ENCODE assay signal across 8 cellular contexts in the genomic region with DNA sequence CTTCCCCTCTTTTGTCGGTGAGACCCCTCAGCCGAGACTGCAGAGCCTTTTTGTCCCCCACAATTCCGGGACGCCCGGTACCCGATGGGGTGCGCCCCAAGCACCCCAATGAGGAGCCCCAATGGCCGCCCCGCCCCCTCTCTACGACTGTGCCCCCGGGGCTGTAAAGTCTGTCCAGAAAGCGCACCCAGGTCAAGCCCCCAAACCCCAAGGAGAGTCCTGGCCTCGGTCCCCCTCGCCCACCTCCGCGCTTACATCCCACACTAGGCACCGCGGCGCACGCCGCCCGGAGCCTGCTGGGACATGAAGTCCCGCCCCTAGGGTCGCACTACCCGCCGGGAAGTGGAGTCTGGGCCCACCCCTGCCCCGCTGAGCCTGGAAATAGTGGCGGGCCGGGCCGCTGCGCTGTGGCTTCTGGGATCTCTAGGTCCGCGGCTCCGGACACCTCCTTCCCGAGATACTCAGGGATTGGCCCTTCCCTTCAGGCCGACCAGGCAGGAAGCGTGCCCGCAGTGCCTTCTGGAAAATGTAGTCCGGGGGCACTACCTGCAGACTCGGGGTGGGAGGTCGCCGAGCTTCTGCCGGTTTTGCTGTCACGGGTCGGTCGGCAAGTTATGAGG. TPM values are rescaled to one million over a fixed set of nuclear protein-coding genes. Genes with fewer than 3 reads are reported as not detected.
DNase-seq lines count a peak whose midpoint lies in the region; ATAC-seq and TF ChIP-seq lines count a peak whose summit lies in the region.

A gene (minus strand): TSS at position 281 of the 620 bp plus-strand sequence. CDS start 442 bp downstream, outside the sequence.

- H2AK5ac ChIP-seq in trophoblast cell (ENCODE audit: low read length) = peak within 1 kb of the TSS; percentile 27

- peak within 1 kb of the TSS; percentile 81 for H4K12ac ChIP-seq in trophoblast cell (ENCODE audit: low read depth, low read length)

- intact Hi-C loops in cardiac septum (cut with DNase I) = no loop called here

- peak within 1 kb of the TSS; percentile 12 for H3K4ac ChIP-seq in trophoblast cell (ENCODE audit: low read depth, low read length)

- peak; percentile 47 to 76 for TF ChIP-seq POLR2A in tibial nerve (IDR thresholded peaks at IDR 0.05)

- no peak within 1 kb of the TSS for H3K23ac ChIP-seq in trophoblast cell (ENCODE audit: low read length)

- H2BK5ac ChIP-seq in trophoblast cell (ENCODE audit: low read depth, low read length, poor library complexity) = no peak within 1 kb of the TSS

- H3K27ac ChIP-seq in adipose tissue (ENCODE audit: low read depth, low read length) = no peak within 1 kb of the TSS
- peak within 1 kb of the TSS; percentile 36 for H3K27ac ChIP-seq in trophoblast cell (ENCODE audit: low read depth, low read length)
- H3K27ac ChIP-seq in tibial nerve = peak within 1 kb of the TSS in 3 of 4 donors; percentile 70 to 81 (median 77)

- TF ChIP-seq CTCF in GM06990 (IDR thresholded peaks at IDR 0.05; ENCODE audit: insufficient read depth, low read length, poor library complexity, severe bottlenecking) (no peak), tibial nerve (IDR thresholded peaks at IDR 0.05) (peak in 2 of 5 experiments; percentile 15 to 54)

- H2BK120ac ChIP-seq in trophoblast cell (ENCODE audit: insufficient read depth, low read length, poor library complexity) = no peak within 1 kb of the TSS

- ATAC-seq in HG02759 (IDR thresholded peaks at IDR 0.05; ENCODE audit: unreplicated experiment) = peak; percentile 55

- TF ChIP-seq EP300 in tibial nerve (IDR thresholded peaks at IDR 0.05) = peak; percentile 90 to 93

- peak within 1 kb of the TSS; percentile 94 for H3K9ac ChIP-seq in trophoblast cell (ENCODE audit: low read length)

- no peak within 1 kb of the TSS for H2BK12ac ChIP-seq in trophoblast cell (ENCODE audit: low read length)

- H3K27me3 ChIP-seq in GM06990 (replicated peaks; ENCODE audit: control insufficient read depth, insufficient read depth, low read length) (no peaks in the 10 kb centered on the region), trophoblast cell (ENCODE audit: insufficient read depth, low read length) (no peaks in the 10 kb centered on the region), tibial nerve (no peaks in the 10 kb centered on the region)

- H3K4me1 ChIP-seq in trophoblast cell (ENCODE audit: control insufficient read depth in 1 of 2, insufficient read depth in 2 of 2, low read length in 2 of 2) (peaks cover 2 to 5% of the 10 kb centered on the region in 2 experiments), tibial nerve (peaks cover 0 to 25% (median 9%) of the 10 kb centered on the region in 4 donors)

- peak within 1 kb of the TSS; percentile 41 for H4K91ac ChIP-seq in trophoblast cell (ENCODE audit: low read depth, low read length)

- H3K18ac ChIP-seq in trophoblast cell (ENCODE audit: low read length) = peak within 1 kb of the TSS; percentile 49

- 0 to 1% (median 0%) methylated on average over 45 to 46 of the region's 46 CpGs for WGBS in adipose tissue, 3 donors
- WGBS in trophoblast cell (ENCODE audit: extremely low coverage, insufficient coverage, insufficient read length) = no CpG with 5 or more reads among the region's 46 CpGs
- WGBS in tibial nerve, 2 donors = 1 to 2% methylated on average over 36 to 45 of the region's 46 CpGs

- H3K14ac ChIP-seq in trophoblast cell (ENCODE audit: low read length) = peak within 1 kb of the TSS; percentile 36

- H3K4me3 ChIP-seq in GM06990 (replicated peaks; ENCODE audit: low read depth, low read length) = peak within 1 kb of the TSS; percentile 82
- peak within 1 kb of the TSS; percentile 87 for H3K4me3 ChIP-seq in trophoblast cell (ENCODE audit: low read depth, low read length)
- peak within 1 kb of the TSS; percentile 47 to 74 (median 69) for H3K4me3 ChIP-seq in tibial nerve

- peak within 1 kb of the TSS; percentile 80 for H2AFZ ChIP-seq in trophoblast cell (ENCODE audit: insufficient read depth, low read length, poor library complexity)

- peaks cover 5% of the 10 kb centered on the region for H3K79me1 ChIP-seq in trophoblast cell (ENCODE audit: low read length)

- peaks cover 7% of the 10 kb centered on the region for H3K36me3 ChIP-seq in GM06990 (ENCODE audit: control insufficient read depth, insufficient read depth, low read length)
- peaks cover 25 to 27% of the 10 kb centered on the region in 2 experiments for H3K36me3 ChIP-seq in trophoblast cell (ENCODE audit: control insufficient read depth in 1 of 2, insufficient read depth in 2 of 2, low read length in 2 of 2)
- peaks cover 0 to 31% (median 0%) of the 10 kb centered on the region in 3 donors for H3K36me3 ChIP-seq in tibial nerve

- DNase-seq in GM06990 (ENCODE audit: extremely low read depth, insufficient read length) (peak; percentile 89), NCI-H1436 treated with DMSO at 0.1 percent for 48 hours (lab: John Stamatoyannopoulos, UW) (peak; percentile 88), T-helper 1 cell (peak; percentile 52 to 86 (median 64)), cardiac septum (ENCODE audit: low spot score) (peak; percentile 96), trophoblast cell (peak; percentile 98), tibial nerve (ENCODE audit: low spot score in 2 of 2) (peak; percentile 91 to 93)

- peak within 1 kb of the TSS; percentile 91 for H3K4me2 ChIP-seq in trophoblast cell (ENCODE audit: low read length)

- H4K8ac ChIP-seq in trophoblast cell (ENCODE audit: low read depth, low read length) = peak within 1 kb of the TSS; percentile 56

- no peaks in the 10 kb centered on the region for H3K9me3 ChIP-seq in trophoblast cell (ENCODE audit: insufficient read depth, low read depth, low read length)
- H3K9me3 ChIP-seq in tibial nerve = no peaks in the 10 kb centered on the region

- H3K79me2 ChIP-seq in trophoblast cell (ENCODE audit: control insufficient read depth, insufficient read depth, low read length, poor library complexity) = peaks cover 3% of the 10 kb centered on the region

RNA-seq across cellular contexts. Expression of the gene that starts here (rescaled TPM):
- 10 to 100 TPM; 13.9 to 15.7 (median 14.6) TPM for polyA plus RNA-seq in adipose tissue
- 8.6 TPM for total RNA-seq in cardiac septum
- polyA plus RNA-seq in trophoblast cell (2013) = 53.4 and 53.7 TPM in 2 replicates
- total RNA-seq in tibial nerve = 10 to 100 TPM; 15.3 to 30.9 (median 19.7) TPM
